14 cellular contexts compared by ENCODE assay signal in genomic region chr3:55329849-55330248, GRCh38.
A peak's percentile ranks its signal among the peaks of the same experiment; 100 is the strongest.
DNase-seq lines count a peak whose midpoint lies in the region; ATAC-seq and TF ChIP-seq lines count a peak whose summit lies in the region.
"Had no signal": no experiment of that assay in that cellular context is flagged by ENCODE, and none has a peak within 500 bp of the region (broad histone marks: within the 10 kb centered on the region; RNA-seq: fewer than 3 reads in every experiment).

No MANE protein-coding gene starts in this region.

- H3K4me3 ChIP-seq in HFF-Myc (replicated peaks; ENCODE audit: low read depth, low read length) (no peak overlapping the region), kidney epithelial cell (ENCODE audit: low read depth, low read length) (no peak overlapping the region)
- H3K4me3 ChIP-seq in naive thymus-derived CD4-positive, alpha-beta T cell (ENCODE audit: low read length) = no peak overlapping the region
- H3K4me3 ChIP-seq: SK-N-MC had no signal

- H3K27ac Mint-ChIP-seq in naive thymus-derived CD4-positive, alpha-beta T cell = no peak overlapping the region
- H3K27ac Mint-ChIP-seq: activated T-helper 2 cell treated with anti-CD3 and anti-CD28 coated beads, Interferon-gamma antibody, Interleukin-2, Interleukin-4, amounts not matched to agents 10 μg/mL and 5 μg/mL and 100 μg/mL, durations not matched to agents 14 hours and 24 hours and 36 hours; B cell; naive B cell; stimulated activated memory B cell treated with anti-CD40 and anti-IgM and Interleukin-4, amounts not matched to agents 10 μg/mL and 1 μg/mL and 100 μg/mL, for 72 hours had no signal

- no peaks in the 10 kb centered on the region for H3K36me3 ChIP-seq in kidney epithelial cell (ENCODE audit: control insufficient read depth, insufficient read depth, low read length)
- H3K36me3 ChIP-seq in naive thymus-derived CD4-positive, alpha-beta T cell (ENCODE audit: control insufficient read depth in 2 of 3, insufficient read depth in 3 of 3, low read length in 3 of 3) = no peaks in the 10 kb centered on the region

- POLR2A ChIA-PET in naive thymus-derived CD4-positive, alpha-beta T cell (lab: Charles Lee) = no interaction called here

- no peak for ATAC-seq in HG03175 (IDR thresholded peaks at IDR 0.05; ENCODE audit: unreplicated experiment)
- no peak for ATAC-seq in naive thymus-derived CD4-positive, alpha-beta T cell
- ATAC-seq: stimulated activated memory B cell treated with anti-CD40 and anti-IgM and Interleukin-4, amounts not matched to agents 10 μg/mL and 1 μg/mL and 100 μg/mL, for 72 hours had no signal

- no peaks in the 10 kb centered on the region for H3K4me1 Mint-ChIP-seq in naive thymus-derived CD4-positive, alpha-beta T cell
- H3K4me1 Mint-ChIP-seq: B cell; naive B cell; stimulated activated memory B cell treated with anti-CD40 and anti-IgM and Interleukin-4, amounts not matched to agents 10 μg/mL and 1 μg/mL and 100 μg/mL, for 72 hours had no signal

- no peak overlapping the region for H3K27ac ChIP-seq in naive thymus-derived CD4-positive, alpha-beta T cell (ENCODE audit: low read depth, low read length)
- H3K27ac ChIP-seq: SK-N-MC had no signal

- H3K36me3 Mint-ChIP-seq in naive thymus-derived CD4-positive, alpha-beta T cell = no peaks in the 10 kb centered on the region
- H3K36me3 Mint-ChIP-seq: naive B cell; stimulated activated memory B cell treated with anti-CD40 and anti-IgM and Interleukin-4, amounts not matched to agents 10 μg/mL and 1 μg/mL and 100 μg/mL, for 72 hours had no signal

- no peaks in the 10 kb centered on the region for H3K4me1 ChIP-seq in naive thymus-derived CD4-positive, alpha-beta T cell (ENCODE audit: control insufficient read depth in 2 of 2, insufficient read depth in 2 of 2, low read length in 2 of 2)

- no peaks in the 10 kb centered on the region for H3K9me3 ChIP-seq in naive thymus-derived CD4-positive, alpha-beta T cell (ENCODE audit: control insufficient read depth in 2 of 3, low read length in 3 of 3)

- H3K27me3 Mint-ChIP-seq in naive thymus-derived CD4-positive, alpha-beta T cell = peaks cover 0 to 6% (median 0%) of the 10 kb centered on the region in 5 donors
- H3K27me3 Mint-ChIP-seq: naive B cell; stimulated activated memory B cell treated with anti-CD40 and anti-IgM and Interleukin-4, amounts not matched to agents 10 μg/mL and 1 μg/mL and 100 μg/mL, for 72 hours had no signal

- DNase-seq in A172 (ENCODE audit: low spot score) = peak; percentile 81
- DNase-seq in HFF-Myc (ENCODE audit: extremely low read depth, low read depth) = peak; percentile 53
- peak; percentile 90 for DNase-seq in astrocyte of the hippocampus (ENCODE audit: low read depth, low spot score)
- peak; percentile 76 for DNase-seq in kidney epithelial cell (ENCODE audit: low read depth)
- DNase-seq in SIG-M5 (lab: John Stamatoyannopoulos, UW) = no peak
- no peak for DNase-seq in C1 segment of cervical spinal cord (lab: John Stamatoyannopoulos, UW)
- DNase-seq in naive thymus-derived CD4-positive, alpha-beta T cell = no peak
- DNase-seq: activated CD4-positive, alpha-beta T cell treated with anti-CD3 and anti-CD28 coated beads for 1 hour; naive B cell had no signal

- CTCF ChIA-PET in naive thymus-derived CD4-positive, alpha-beta T cell (lab: Charles Lee) = no interaction called here

- peaks cover 0 to 13% (median 1%) of the 10 kb centered on the region in 11 donors for H3K9me3 Mint-ChIP-seq in naive thymus-derived CD4-positive, alpha-beta T cell

- no peaks in the 10 kb centered on the region for H3K27me3 ChIP-seq in kidney epithelial cell (ENCODE audit: control insufficient read depth, insufficient read depth, low read length)
- H3K27me3 ChIP-seq in naive thymus-derived CD4-positive, alpha-beta T cell (ENCODE audit: control insufficient read depth in 2 of 2, insufficient read depth in 2 of 2, low read length in 2 of 2) = no peaks in the 10 kb centered on the region

- no peak overlapping the region for H3K4me3 Mint-ChIP-seq in naive thymus-derived CD4-positive, alpha-beta T cell
- H3K4me3 Mint-ChIP-seq: B cell; naive B cell; stimulated activated memory B cell treated with anti-CD40 and anti-IgM and Interleukin-4, amounts not matched to agents 10 μg/mL and 1 μg/mL and 100 μg/mL, for 72 hours had no signal

- no peak for TF ChIP-seq CTCF in HFF-Myc (IDR thresholded peaks at IDR 0.05; ENCODE audit: low read depth, low read length, missing control alignments)
- TF ChIP-seq CTCF in kidney epithelial cell (IDR thresholded peaks at IDR 0.05; ENCODE audit: insufficient read depth, low read length, poor library complexity, severe bottlenecking) = no peak

- intact Hi-C loops in naive thymus-derived CD4-positive, alpha-beta T cell (cut with micrococcal nuclease) = no loop called here

Comparison
In these comparisons a context has a peak if more than half of its experiments do, and no peak if none do; other contexts are left out.
1. DNase-seq: peak in A172 (single experiment), HFF-Myc (single experiment), astrocyte of the hippocampus (single experiment) and kidney epithelial cell (single experiment); none in SIG-M5 (single experiment), C1 segment of cervical spinal cord (0 of 14) and naive thymus-derived CD4-positive, alpha-beta T cell (0 of 9).